Comparison of ENCODE assay signal across 1 cellular context in genomic region chr5:130520211-130520610, GRCh38.
TF ChIP-seq lines count a peak whose summit lies in the region.

No MANE protein-coding gene starts in this region.

TF ChIP-seq in GM23338, 12 proteins besides CTCF, POLR2A, EP300 and RAD21 (continued from another document):
- TF ChIP-seq, protein P1, sequence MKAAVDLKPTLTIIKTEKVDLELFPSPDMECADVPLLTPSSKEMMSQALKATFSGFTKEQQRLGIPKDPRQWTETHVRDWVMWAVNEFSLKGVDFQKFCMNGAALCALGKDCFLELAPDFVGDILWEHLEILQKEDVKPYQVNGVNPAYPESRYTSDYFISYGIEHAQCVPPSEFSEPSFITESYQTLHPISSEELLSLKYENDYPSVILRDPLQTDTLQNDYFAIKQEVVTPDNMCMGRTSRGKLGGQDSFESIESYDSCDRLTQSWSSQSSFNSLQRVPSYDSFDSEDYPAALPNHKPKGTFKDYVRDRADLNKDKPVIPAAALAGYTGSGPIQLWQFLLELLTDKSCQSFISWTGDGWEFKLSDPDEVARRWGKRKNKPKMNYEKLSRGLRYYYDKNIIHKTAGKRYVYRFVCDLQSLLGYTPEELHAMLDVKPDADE (IDR thresholded peaks at IDR 0.05) = no peak
- no peak for TF ChIP-seq ZNF331 (CRISPR knock-in tag; IDR thresholded peaks at IDR 0.05; ENCODE audit: low read depth)
- TF ChIP-seq ZNF114 (CRISPR knock-in tag; IDR thresholded peaks at IDR 0.05) = no peak
- TF ChIP-seq, protein P2, sequence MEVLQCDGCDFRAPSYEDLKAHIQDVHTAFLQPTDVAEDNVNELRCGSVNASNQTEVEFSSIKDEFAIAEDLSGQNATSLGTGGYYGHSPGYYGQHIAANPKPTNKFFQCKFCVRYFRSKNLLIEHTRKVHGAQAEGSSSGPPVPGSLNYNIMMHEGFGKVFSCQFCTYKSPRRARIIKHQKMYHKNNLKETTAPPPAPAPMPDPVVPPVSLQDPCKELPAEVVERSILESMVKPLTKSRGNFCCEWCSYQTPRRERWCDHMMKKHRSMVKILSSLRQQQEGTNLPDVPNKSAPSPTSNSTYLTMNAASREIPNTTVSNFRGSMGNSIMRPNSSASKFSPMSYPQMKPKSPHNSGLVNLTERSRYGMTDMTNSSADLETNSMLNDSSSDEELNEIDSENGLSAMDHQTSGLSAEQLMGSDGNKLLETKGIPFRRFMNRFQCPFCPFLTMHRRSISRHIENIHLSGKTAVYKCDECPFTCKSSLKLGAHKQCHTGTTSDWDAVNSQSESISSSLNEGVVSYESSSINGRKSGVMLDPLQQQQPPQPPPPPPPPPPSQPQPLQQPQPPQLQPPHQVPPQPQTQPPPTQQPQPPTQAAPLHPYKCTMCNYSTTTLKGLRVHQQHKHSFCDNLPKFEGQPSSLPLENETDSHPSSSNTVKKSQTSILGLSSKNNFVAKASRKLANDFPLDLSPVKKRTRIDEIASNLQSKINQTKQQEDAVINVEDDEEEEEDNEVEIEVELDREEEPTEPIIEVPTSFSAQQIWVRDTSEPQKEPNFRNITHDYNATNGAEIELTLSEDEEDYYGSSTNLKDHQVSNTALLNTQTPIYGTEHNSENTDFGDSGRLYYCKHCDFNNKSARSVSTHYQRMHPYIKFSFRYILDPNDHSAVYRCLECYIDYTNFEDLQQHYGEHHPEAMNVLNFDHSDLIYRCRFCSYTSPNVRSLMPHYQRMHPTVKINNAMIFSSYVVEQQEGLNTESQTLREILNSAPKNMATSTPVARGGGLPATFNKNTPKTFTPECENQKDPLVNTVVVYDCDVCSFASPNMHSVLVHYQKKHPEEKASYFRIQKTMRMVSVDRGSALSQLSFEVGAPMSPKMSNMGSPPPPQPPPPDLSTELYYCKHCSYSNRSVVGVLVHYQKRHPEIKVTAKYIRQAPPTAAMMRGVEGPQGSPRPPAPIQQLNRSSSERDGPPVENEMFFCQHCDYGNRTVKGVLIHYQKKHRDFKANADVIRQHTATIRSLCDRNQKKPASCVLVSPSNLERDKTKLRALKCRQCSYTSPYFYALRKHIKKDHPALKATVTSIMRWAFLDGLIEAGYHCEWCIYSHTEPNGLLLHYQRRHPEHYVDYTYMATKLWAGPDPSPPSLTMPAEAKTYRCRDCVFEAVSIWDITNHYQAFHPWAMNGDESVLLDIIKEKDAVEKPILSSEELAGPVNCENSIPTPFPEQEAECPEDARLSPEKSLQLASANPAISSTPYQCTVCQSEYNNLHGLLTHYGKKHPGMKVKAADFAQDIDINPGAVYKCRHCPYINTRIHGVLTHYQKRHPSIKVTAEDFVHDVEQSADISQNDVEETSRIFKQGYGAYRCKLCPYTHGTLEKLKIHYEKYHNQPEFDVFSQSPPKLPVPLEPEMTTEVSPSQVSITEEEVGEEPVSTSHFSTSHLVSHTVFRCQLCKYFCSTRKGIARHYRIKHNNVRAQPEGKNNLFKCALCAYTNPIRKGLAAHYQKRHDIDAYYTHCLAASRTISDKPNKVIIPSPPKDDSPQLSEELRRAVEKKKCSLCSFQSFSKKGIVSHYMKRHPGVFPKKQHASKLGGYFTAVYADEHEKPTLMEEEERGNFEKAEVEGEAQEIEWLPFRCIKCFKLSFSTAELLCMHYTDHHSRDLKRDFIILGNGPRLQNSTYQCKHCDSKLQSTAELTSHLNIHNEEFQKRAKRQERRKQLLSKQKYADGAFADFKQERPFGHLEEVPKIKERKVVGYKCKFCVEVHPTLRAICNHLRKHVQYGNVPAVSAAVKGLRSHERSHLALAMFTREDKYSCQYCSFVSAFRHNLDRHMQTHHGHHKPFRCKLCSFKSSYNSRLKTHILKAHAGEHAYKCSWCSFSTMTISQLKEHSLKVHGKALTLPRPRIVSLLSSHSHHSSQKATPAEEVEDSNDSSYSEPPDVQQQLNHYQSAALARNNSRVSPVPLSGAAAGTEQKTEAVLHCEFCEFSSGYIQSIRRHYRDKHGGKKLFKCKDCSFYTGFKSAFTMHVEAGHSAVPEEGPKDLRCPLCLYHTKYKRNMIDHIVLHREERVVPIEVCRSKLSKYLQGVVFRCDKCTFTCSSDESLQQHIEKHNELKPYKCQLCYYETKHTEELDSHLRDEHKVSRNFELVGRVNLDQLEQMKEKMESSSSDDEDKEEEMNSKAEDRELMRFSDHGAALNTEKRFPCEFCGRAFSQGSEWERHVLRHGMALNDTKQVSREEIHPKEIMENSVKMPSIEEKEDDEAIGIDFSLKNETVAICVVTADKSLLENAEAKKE (CRISPR knock-in tag; IDR thresholded peaks at IDR 0.05) = no peak
- TF ChIP-seq, protein P3, sequence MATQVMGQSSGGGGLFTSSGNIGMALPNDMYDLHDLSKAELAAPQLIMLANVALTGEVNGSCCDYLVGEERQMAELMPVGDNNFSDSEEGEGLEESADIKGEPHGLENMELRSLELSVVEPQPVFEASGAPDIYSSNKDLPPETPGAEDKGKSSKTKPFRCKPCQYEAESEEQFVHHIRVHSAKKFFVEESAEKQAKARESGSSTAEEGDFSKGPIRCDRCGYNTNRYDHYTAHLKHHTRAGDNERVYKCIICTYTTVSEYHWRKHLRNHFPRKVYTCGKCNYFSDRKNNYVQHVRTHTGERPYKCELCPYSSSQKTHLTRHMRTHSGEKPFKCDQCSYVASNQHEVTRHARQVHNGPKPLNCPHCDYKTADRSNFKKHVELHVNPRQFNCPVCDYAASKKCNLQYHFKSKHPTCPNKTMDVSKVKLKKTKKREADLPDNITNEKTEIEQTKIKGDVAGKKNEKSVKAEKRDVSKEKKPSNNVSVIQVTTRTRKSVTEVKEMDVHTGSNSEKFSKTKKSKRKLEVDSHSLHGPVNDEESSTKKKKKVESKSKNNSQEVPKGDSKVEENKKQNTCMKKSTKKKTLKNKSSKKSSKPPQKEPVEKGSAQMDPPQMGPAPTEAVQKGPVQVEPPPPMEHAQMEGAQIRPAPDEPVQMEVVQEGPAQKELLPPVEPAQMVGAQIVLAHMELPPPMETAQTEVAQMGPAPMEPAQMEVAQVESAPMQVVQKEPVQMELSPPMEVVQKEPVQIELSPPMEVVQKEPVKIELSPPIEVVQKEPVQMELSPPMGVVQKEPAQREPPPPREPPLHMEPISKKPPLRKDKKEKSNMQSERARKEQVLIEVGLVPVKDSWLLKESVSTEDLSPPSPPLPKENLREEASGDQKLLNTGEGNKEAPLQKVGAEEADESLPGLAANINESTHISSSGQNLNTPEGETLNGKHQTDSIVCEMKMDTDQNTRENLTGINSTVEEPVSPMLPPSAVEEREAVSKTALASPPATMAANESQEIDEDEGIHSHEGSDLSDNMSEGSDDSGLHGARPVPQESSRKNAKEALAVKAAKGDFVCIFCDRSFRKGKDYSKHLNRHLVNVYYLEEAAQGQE (IDR thresholded peaks at IDR 0.05; ENCODE audit: unreplicated experiment) = no peak
- TF ChIP-seq CREB1 (CRISPR knock-in tag; IDR thresholded peaks at IDR 0.05; ENCODE audit: low read depth) = no peak
- no peak for TF ChIP-seq POLR2AphosphoS5 (IDR thresholded peaks at IDR 0.05; ENCODE audit: low read depth)
- no peak for TF ChIP-seq STAT1 (IDR thresholded peaks at IDR 0.05; ENCODE audit: unreplicated experiment)
TF ChIP-seq in GM23338: peak in this region for 0.
